10 cellular contexts compared by ENCODE assay signal in the genomic region with DNA sequence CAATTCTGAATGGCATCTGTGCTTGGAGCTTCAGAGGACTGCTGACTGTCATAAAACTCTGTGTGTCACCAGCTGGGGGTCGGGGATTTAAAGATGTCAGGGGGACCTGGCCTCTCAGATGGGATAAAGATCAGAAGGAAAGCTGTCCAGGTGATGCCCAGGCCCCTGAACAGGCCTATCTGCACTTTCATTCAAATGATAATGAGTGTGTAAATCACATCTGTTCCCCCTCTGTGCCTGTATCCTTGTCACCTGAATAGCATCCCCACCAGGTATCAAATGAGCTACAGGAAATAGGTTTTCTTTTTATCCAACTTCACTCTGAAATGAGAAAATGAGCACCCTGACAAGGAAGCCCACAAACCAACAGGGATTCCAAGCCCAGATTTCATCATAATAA.
DNase-seq lines count a peak whose midpoint lies in the region; ATAC-seq, FAIRE-seq and TF ChIP-seq lines count a peak whose summit lies in the region.
"Had no signal": no experiment of that assay in that cellular context is flagged by ENCODE, and none has a peak within 500 bp of the region (broad histone marks: within the 10 kb centered on the region; RNA-seq: fewer than 3 reads in every experiment).

No MANE protein-coding gene starts in this region.

- no peak overlapping the region for H3K4me3 Mint-ChIP-seq in activated T-helper 1 cell treated with anti-CD3 and anti-CD28 coated beads, Interleukin-12 subunit alpha, Interleukin-12 subunit beta, Interleukin-2, Interleukin-4 antibody, amounts not matched to agents 30 ng/mL and 10 ng/mL and 1 ng/mL, durations not matched to agents 14 hours and 24 hours and 36 hours
- H3K4me3 Mint-ChIP-seq: activated naive CD8-positive, alpha-beta T cell treated with anti-CD3 and anti-CD28 coated beads, Interleukin-2, amount 10 ng/mL, durations not matched to agents 7 days and 5 days; stimulated activated naive CD8-positive, alpha-beta T cell treated with anti-CD3 and anti-CD28 coated beads, Interleukin-15, amount 100 ng/mL, for 72 hours had no signal

- ATAC-seq in K562 = peak; percentile 3; the same call in 1 of the 3 replicates
- ATAC-seq in left lung = no peak
- ATAC-seq: stimulated activated naive CD8-positive, alpha-beta T cell treated with anti-CD3 and anti-CD28 coated beads, Interleukin-15, amount 100 ng/mL, for 72 hours had no signal

- intact Hi-C loops in K562 (cut with micrococcal nuclease) = loop anchor here (5.0 kb wide), 1 partner anchor 63 kb away; no protein-coding TSS in a partner anchor
- intact Hi-C loops in left lung (cut with DNase I) = no loop called here
- intact Hi-C loops in activated T-helper 1 cell treated with anti-CD3 and anti-CD28 coated beads, Interleukin-12 subunit alpha, Interleukin-12 subunit beta, Interleukin-2, Interleukin-4 antibody, amounts not matched to agents 30 ng/mL and 10 ng/mL and 1 ng/mL, durations not matched to agents 14 hours and 24 hours and 36 hours (cut with micrococcal nuclease) = no loop called here

- TF ChIP-seq RAD21 in K562 (CRISPR knock-in tag; conservative IDR thresholded peaks at IDR 0.05 in 1 of 2, IDR thresholded peaks at IDR 0.05 in 1 of 2) = no peak

- H3K4me1 Mint-ChIP-seq in activated T-helper 1 cell treated with anti-CD3 and anti-CD28 coated beads, Interleukin-12 subunit alpha, Interleukin-12 subunit beta, Interleukin-2, Interleukin-4 antibody, amounts not matched to agents 30 ng/mL and 10 ng/mL and 1 ng/mL, durations not matched to agents 14 hours and 24 hours and 36 hours (ENCODE audit: low read depth) = peaks cover 5% of the 10 kb centered on the region
- H3K4me1 Mint-ChIP-seq: activated naive CD8-positive, alpha-beta T cell treated with anti-CD3 and anti-CD28 coated beads, Interleukin-2, amount 10 ng/mL, durations not matched to agents 7 days and 5 days had no signal

- POLR2A ChIA-PET in K562 (lab: Yijun Ruan, JAX) = interaction anchor here (0.6 to 1.9 kb wide), 6 partner anchors 9 to 918 kb away, joined by 3 to 5 read pairs (median 4); no protein-coding TSS in a partner anchor

- H3K4me2 ChIP-seq in K562 (ENCODE audit: insufficient read depth, low read length) = peak overlapping the region; percentile 34

- H3K27me3 Mint-ChIP-seq in activated T-helper 1 cell treated with anti-CD3 and anti-CD28 coated beads, Interleukin-12 subunit alpha, Interleukin-12 subunit beta, Interleukin-2, Interleukin-4 antibody, amounts not matched to agents 30 ng/mL and 10 ng/mL and 1 ng/mL, durations not matched to agents 14 hours and 24 hours and 36 hours (ENCODE audit: insufficient read depth) = peaks cover 2% of the 10 kb centered on the region
- H3K27me3 Mint-ChIP-seq: activated naive CD8-positive, alpha-beta T cell treated with anti-CD3 and anti-CD28 coated beads, Interleukin-2, amount 10 ng/mL, durations not matched to agents 7 days and 5 days; stimulated activated naive CD8-positive, alpha-beta T cell treated with anti-CD3 and anti-CD28 coated beads, Interleukin-15, amount 100 ng/mL, for 72 hours had no signal

- H3K79me2 ChIP-seq in K562 (ENCODE audit: control insufficient read depth, insufficient read depth, low read length) = peaks cover 98% of the 10 kb centered on the region

- H3K9me3 ChIP-seq in K562 (replicated peaks; ENCODE audit: control insufficient read depth, insufficient read depth, low read depth, low read length) (no peaks in the 10 kb centered on the region), left lung (no peaks in the 10 kb centered on the region)
- H3K9me3 ChIP-seq: Caco-2 had no signal

- DNase-seq in NCI-H146 (lab: John Stamatoyannopoulos, UW) (peak; percentile 70), K562 (ENCODE audit: extremely low read depth in 1 of 4, low spot score in 3 of 4) (no peak), left lung (no peak), superior temporal gyrus (ENCODE audit: extremely low spot score) (peak; percentile 62), MV-4-11 (lab: John Stamatoyannopoulos, UW) (no peak)
- DNase-seq in activated T-helper 1 cell treated with anti-CD3 and anti-CD28 coated beads, Interleukin-12 subunit alpha, Interleukin-12 subunit beta, Interleukin-2, Interleukin-4 antibody, amounts not matched to agents 30 ng/mL and 10 ng/mL and 1 ng/mL, durations not matched to agents 14 hours and 24 hours and 36 hours (ENCODE audit: low spot score) = no peak
- DNase-seq in activated effector memory CD4-positive, alpha-beta T cell treated with anti-CD3 and anti-CD28 coated beads, Interleukin-2, amount 50 U/mL, for 16 hours = no peak
- DNase-seq: activated naive CD8-positive, alpha-beta T cell treated with anti-CD3 and anti-CD28 coated beads, Interleukin-2, amount 10 ng/mL, durations not matched to agents 7 days and 5 days; Caco-2; stimulated activated naive CD8-positive, alpha-beta T cell treated with anti-CD3 and anti-CD28 coated beads, Interleukin-15, amount 100 ng/mL, for 72 hours had no signal

- no peak for TF ChIP-seq POLR2A in K562 (conservative IDR thresholded peaks at IDR 0.05)

- H3K36me3 Mint-ChIP-seq in activated T-helper 1 cell treated with anti-CD3 and anti-CD28 coated beads, Interleukin-12 subunit alpha, Interleukin-12 subunit beta, Interleukin-2, Interleukin-4 antibody, amounts not matched to agents 30 ng/mL and 10 ng/mL and 1 ng/mL, durations not matched to agents 14 hours and 24 hours and 36 hours (ENCODE audit: low read depth) = peaks cover 11% of the 10 kb centered on the region
- H3K36me3 Mint-ChIP-seq: activated naive CD8-positive, alpha-beta T cell treated with anti-CD3 and anti-CD28 coated beads, Interleukin-2, amount 10 ng/mL, durations not matched to agents 7 days and 5 days had no signal

- H4K20me1 ChIP-seq in K562 (replicated peaks; ENCODE audit: control insufficient read depth, insufficient read depth, low read length) = no peaks in the 10 kb centered on the region

- H3K4me1 ChIP-seq in K562 (replicated peaks in 1 of 2; ENCODE audit: control insufficient read depth in 2 of 2, insufficient read depth in 2 of 2, low read length in 2 of 2) = peaks cover 15 to 33% of the 10 kb centered on the region in 2 experiments
- peaks cover 0 to 90% of the 10 kb centered on the region in 2 donors for H3K4me1 ChIP-seq in left lung
- H3K4me1 ChIP-seq: Caco-2 had no signal

- WGBS in K562 (ENCODE audit: insufficient coverage, low coverage, missing lambda C conversion rate) = 29% methylated on average over 1 of the region's 1 CpG

- no TSS peak for BruUV-seq in K562 (replicated peaks; lab: Mats Ljungman, UMichigan)

- no peak overlapping the region for H2AFZ ChIP-seq in K562 (ENCODE audit: low read depth, low read length)

- TF ChIP-seq CTCF in K562 (IDR thresholded peaks at IDR 0.05 in 2 of 3, conservative IDR thresholded peaks at IDR 0.05 in 1 of 3; ENCODE audit: insufficient read depth in 2 of 3, low read depth in 1 of 3, low read length in 3 of 3) = no peak
- no peak for TF ChIP-seq CTCF in left lung (IDR thresholded peaks at IDR 0.05)

- FAIRE-seq in K562 (lab: Jason Lieb, UNC) = no peak

- TF ChIP-seq EP300 in K562 (IDR thresholded peaks at IDR 0.05; ENCODE audit: low read length) = no peak

- H3K27me3 ChIP-seq in K562 (ENCODE audit: control insufficient read depth in 2 of 2, insufficient read depth in 2 of 2, low read length in 2 of 2) = no peaks in the 10 kb centered on the region
- H3K27me3 ChIP-seq in left lung = no peaks in the 10 kb centered on the region

- CTCF ChIA-PET in K562 (lab: Yijun Ruan, JAX; ENCODE audit: low intra/inter-chr PET ratio) = no interaction called here

- H3K4me3 ChIP-seq in K562 = no peak overlapping the region
- H3K4me3 ChIP-seq in left lung = no peak overlapping the region

- H3K36me3 ChIP-seq in K562 (ENCODE audit: control insufficient read depth, insufficient read depth, low read length) = peaks cover 62% of the 10 kb centered on the region
- peaks cover 0 to 5% of the 10 kb centered on the region in 2 donors for H3K36me3 ChIP-seq in left lung

- H3K9me3 Mint-ChIP-seq in activated T-helper 1 cell treated with anti-CD3 and anti-CD28 coated beads, Interleukin-12 subunit alpha, Interleukin-12 subunit beta, Interleukin-2, Interleukin-4 antibody, amounts not matched to agents 30 ng/mL and 10 ng/mL and 1 ng/mL, durations not matched to agents 14 hours and 24 hours and 36 hours = no peaks in the 10 kb centered on the region
- H3K9me3 Mint-ChIP-seq: activated naive CD8-positive, alpha-beta T cell treated with anti-CD3 and anti-CD28 coated beads, Interleukin-2, amount 10 ng/mL, durations not matched to agents 7 days and 5 days; stimulated activated naive CD8-positive, alpha-beta T cell treated with anti-CD3 and anti-CD28 coated beads, Interleukin-15, amount 100 ng/mL, for 72 hours had no signal

- no peak overlapping the region for H3K9ac ChIP-seq in K562 (ENCODE audit: insufficient read depth in 1 of 2, low read depth in 2 of 2, low read length in 2 of 2)

- no peaks in the 10 kb centered on the region for H3K9me1 ChIP-seq in K562 (ENCODE audit: control insufficient read depth, insufficient read depth, low read length)

- H3K27ac ChIP-seq in K562 (ENCODE audit: extremely low read depth, low read depth, low read length) (peak overlapping the region; percentile 37; the same call in 1 of the 3 replicates), left lung (peak overlapping the region; percentile 14 to 16)

- H3K27ac Mint-ChIP-seq in activated T-helper 1 cell treated with anti-CD3 and anti-CD28 coated beads, Interleukin-12 subunit alpha, Interleukin-12 subunit beta, Interleukin-2, Interleukin-4 antibody, amounts not matched to agents 30 ng/mL and 10 ng/mL and 1 ng/mL, durations not matched to agents 14 hours and 24 hours and 36 hours = no peak overlapping the region
- H3K27ac Mint-ChIP-seq: activated naive CD8-positive, alpha-beta T cell treated with anti-CD3 and anti-CD28 coated beads, Interleukin-2, amount 10 ng/mL, durations not matched to agents 7 days and 5 days; stimulated activated naive CD8-positive, alpha-beta T cell treated with anti-CD3 and anti-CD28 coated beads, Interleukin-15, amount 100 ng/mL, for 72 hours had no signal

- in situ Hi-C loops in K562 (cut with MboI) = no loop called here

Comparison
In these comparisons a context has a peak if more than half of its experiments do, and no peak if none do; other contexts are left out.
1. DNase-seq: peak in NCI-H146 (single experiment) and superior temporal gyrus (single experiment); none in K562 (0 of 4), left lung (0 of 2), activated T-helper 1 cell treated with anti-CD3 and anti-CD28 coated beads, Interleukin-12 subunit alpha, Interleukin-12 subunit beta, Interleukin-2, Interleukin-4 antibody, amounts not matched to agents 30 ng/mL and 10 ng/mL and 1 ng/mL, durations not matched to agents 14 hours and 24 hours and 36 hours (single experiment), MV-4-11 (single experiment) and activated effector memory CD4-positive, alpha-beta T cell treated with anti-CD3 and anti-CD28 coated beads, Interleukin-2, amount 50 U/mL, for 16 hours (single experiment).